Comparison of ENCODE assay signal across 8 cellular contexts in the genomic region with DNA sequence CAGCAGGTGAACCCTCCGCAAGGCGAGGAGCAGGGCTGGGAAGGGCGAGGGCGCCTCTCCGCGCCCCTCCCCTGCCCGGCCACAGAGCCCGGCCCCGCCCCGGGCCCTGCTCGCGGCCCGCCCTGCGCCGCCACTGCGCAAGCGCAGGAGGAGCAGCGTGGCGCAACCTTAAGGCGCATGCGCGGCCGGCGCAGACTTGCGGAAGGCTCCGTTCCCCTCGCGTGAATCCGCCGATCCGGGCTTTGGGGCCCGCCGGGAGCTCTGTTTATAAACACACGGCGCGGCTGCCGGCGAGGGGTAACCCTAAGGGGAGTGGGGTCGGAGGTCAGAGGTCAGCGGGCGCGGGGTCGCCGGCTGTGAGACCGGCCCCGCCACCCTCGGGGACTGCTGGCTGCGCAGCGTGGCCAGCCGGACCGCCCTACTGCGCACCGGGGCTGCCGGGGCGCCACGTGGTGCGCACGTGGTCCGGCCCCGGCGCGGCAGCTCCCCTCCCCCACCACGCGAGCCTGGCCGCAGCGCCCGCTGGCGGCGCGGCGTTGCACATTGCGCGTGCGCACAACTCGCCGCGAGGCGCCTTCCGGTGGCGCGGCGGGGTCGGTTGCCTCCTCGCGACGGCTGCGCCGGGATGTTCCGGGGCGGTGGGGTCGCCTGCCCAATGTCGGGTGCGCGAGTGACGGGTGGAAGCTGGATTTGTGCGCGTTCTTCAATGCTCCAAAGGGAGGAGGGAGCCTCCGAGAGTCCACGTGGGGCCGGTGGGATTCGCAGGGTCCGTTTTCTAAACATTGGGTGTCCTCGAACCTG. TPM values are rescaled to one million over a fixed set of nuclear protein-coding genes. Genes with fewer than 3 reads are reported as not detected.
A peak's percentile ranks its signal among the peaks of the same experiment; 100 is the strongest.
DNase-seq lines count a peak whose midpoint lies in the region; ATAC-seq, FAIRE-seq and TF ChIP-seq lines count a peak whose summit lies in the region.

No MANE protein-coding gene starts in this region.

- no peaks in the 10 kb centered on the region for H3K27me3 Mint-ChIP-seq in T-cell

- peak; percentile 94 for TF ChIP-seq POLR2A in GM12892 (IDR thresholded peaks at IDR 0.05; ENCODE audit: low read depth, low read length)

- H3K4me1 ChIP-seq in right cardiac atrium (ENCODE audit: control insufficient read depth, insufficient read depth, low read length) = no peaks in the 10 kb centered on the region

- H3K4me3 ChIP-seq in right cardiac atrium (ENCODE audit: low read length) = peak overlapping the region; percentile 69

- H3K36me3 Mint-ChIP-seq in T-cell = no peaks in the 10 kb centered on the region

- peak overlapping the region; percentile 70 for H3K27ac ChIP-seq in right cardiac atrium (ENCODE audit: low read length)

- CTCF ChIA-PET in T-cell (lab: Charles Lee) = interaction anchor here (0.5 to 1.5 kb wide), 10 partner anchors 30 to 331 kb away, joined by 3 to 12 read pairs (median 4); a partner anchor contains a TSS

- peak; percentile 98 for FAIRE-seq in GM12892 (lab: Jason Lieb, UNC)

- POLR2A ChIA-PET in T-cell (lab: Charles Lee) = interaction anchor here (0.6 to 0.9 kb wide), 5 partner anchors 43 to 1180 kb away, joined by 3 to 5 read pairs (median 4); a partner anchor contains a TSS

- H3K27me3 ChIP-seq in right cardiac atrium (ENCODE audit: control insufficient read depth, insufficient read depth) = no peaks in the 10 kb centered on the region

- H3K4me3 Mint-ChIP-seq in T-cell = peak overlapping the region; percentile 86 to 88 (median 88)

- H3K9me3 Mint-ChIP-seq in T-cell = no peaks in the 10 kb centered on the region

- H3K27ac Mint-ChIP-seq in T-cell = peak overlapping the region; percentile 95 to 97

- no peaks in the 10 kb centered on the region for H3K9me3 ChIP-seq in right cardiac atrium (ENCODE audit: control insufficient read depth, low read length)

- intact Hi-C loops in right cardiac atrium (cut with DNase I) = loop anchor here (5.0 kb wide), 2 partner anchors 40 to 110 kb away; a partner anchor contains a TSS

- peaks cover 14 to 20% (median 18%) of the 10 kb centered on the region in 3 donors for H3K4me1 Mint-ChIP-seq in T-cell

- ATAC-seq in HG02759 (IDR thresholded peaks at IDR 0.05; ENCODE audit: unreplicated experiment) (peak; percentile 84), T-cell (replicated peaks in 1 of 4) (peak; percentile 80 to 88 (median 85)), right cardiac atrium (peak; percentile 97 to 98)

- WGBS in right cardiac atrium = under 1% methylated on average over 103 of the region's 103 CpGs

- DNase-seq in GM12892 (ENCODE audit: insufficient read length) = peak; percentile 88
- peak; percentile 89 for DNase-seq in NCI-H1105 treated with DMSO at 0.1 percent for 48 hours (lab: John Stamatoyannopoulos, UW)
- DNase-seq in T-cell = peak; percentile 88 to 98 (median 95)
- peak; percentile 34 to 98 (median 85) for DNase-seq in amygdala (lab: John Stamatoyannopoulos, UW)
- peak; percentile 96 to 99 (median 99) for DNase-seq in right cardiac atrium
- DNase-seq in retina = peak; percentile 98
- no peak for DNase-seq in cerebellar nuclear complex (lab: John Stamatoyannopoulos, UW)

RNA-seq across cellular contexts. Expression of a gene that starts 40.2 kb away (rescaled TPM):
- polyA plus RNA-seq in GM12892 (2012; ENCODE audit: missing spikeins) = 7.0 TPM
- total RNA-seq in T-cell (10 to 100 TPM; 63.9 to 79.7 (median 74.2) TPM), right cardiac atrium (10 to 100 TPM; 15.4 to 22.4 (median 20.3) TPM)
- polyA plus RNA-seq in right cardiac atrium = 10.9 TPM

Comparison
In these comparisons a context has a peak if more than half of its experiments do, and no peak if none do; other contexts are left out.
1. DNase-seq: peak in GM12892 (single experiment), NCI-H1105 treated with DMSO at 0.1 percent for 48 hours (single experiment), T-cell (34 of 34), amygdala (56 of 56), right cardiac atrium (3 of 3) and retina (single experiment); none in cerebellar nuclear complex (0 of 2).
2. Peak in every context shown above with its lines, with median percentiles within 50 percentile points of each other: ATAC-seq.